1 cellular context compared by ENCODE assay signal in genomic region chr22:33539902-33540751, GRCh38.
A peak's percentile ranks its signal among the peaks of the same experiment; 100 is the strongest.
TF ChIP-seq lines count a peak whose summit lies in the region.

No MANE protein-coding gene starts in this region.

TF ChIP-seq in HepG2, 621 proteins besides CTCF, POLR2A, EP300 and RAD21 (continued from another document and continues in another):
- TF ChIP-seq ZFP91 (CRISPR knock-in tag; IDR thresholded peaks at IDR 0.05; ENCODE audit: borderline replicate concordance): peak; percentile 83
- TF ChIP-seq TAF1 (CRISPR knock-in tag; IDR thresholded peaks at IDR 0.05): no peak
- TF ChIP-seq ZNF777 (CRISPR knock-in tag; IDR thresholded peaks at IDR 0.05): no peak
- TF ChIP-seq ZMYM3 (CRISPR knock-in tag; IDR thresholded peaks at IDR 0.05): peak; percentile 77
- no peak for TF ChIP-seq ZNF446 (CRISPR knock-in tag; IDR thresholded peaks at IDR 0.05)
- TF ChIP-seq ZNF335 (CRISPR knock-in tag; IDR thresholded peaks at IDR 0.05): no peak
- TF ChIP-seq ZFX (CRISPR knock-in tag; IDR thresholded peaks at IDR 0.05; ENCODE audit: low read depth): peak; percentile 61; the same call in 1 of the 2 replicates
- TF ChIP-seq TBL1XR1 (IDR thresholded peaks at IDR 0.05; ENCODE audit: borderline replicate concordance, low read length, partially characterized antibody): peak; percentile 85
- TF ChIP-seq KAT2B (IDR thresholded peaks at IDR 0.05; ENCODE audit: borderline replicate concordance, low read depth, low read length): no peak
- peak; percentile 95 for TF ChIP-seq HDAC1 (CRISPR knock-in tag; IDR thresholded peaks at IDR 0.05)
- peak; percentile 54; the same call in 1 of the 2 replicates for TF ChIP-seq FOSL1 (CRISPR knock-in tag; IDR thresholded peaks at IDR 0.05; ENCODE audit: borderline replicate concordance)
- no peak for TF ChIP-seq RFX1 (IDR thresholded peaks at IDR 0.05)
- no peak for TF ChIP-seq ZNF841 (CRISPR knock-in tag; IDR thresholded peaks at IDR 0.05; ENCODE audit: borderline replicate concordance)
- peak; percentile 11; the same call in 1 of the 2 replicates for TF ChIP-seq SRF (IDR thresholded peaks at IDR 0.05; ENCODE audit: low read depth, low read length)
- TF ChIP-seq NR2F2 (IDR thresholded peaks at IDR 0.05; ENCODE audit: borderline replicate concordance, low read depth): peak; percentile 98
- peak; percentile 38 for TF ChIP-seq MAFF (IDR thresholded peaks at IDR 0.05; ENCODE audit: low read depth, low read length)
- peak; percentile 97 for TF ChIP-seq ZBTB4 (CRISPR knock-in tag; IDR thresholded peaks at IDR 0.05; ENCODE audit: borderline replicate concordance)
- TF ChIP-seq, protein P1, sequence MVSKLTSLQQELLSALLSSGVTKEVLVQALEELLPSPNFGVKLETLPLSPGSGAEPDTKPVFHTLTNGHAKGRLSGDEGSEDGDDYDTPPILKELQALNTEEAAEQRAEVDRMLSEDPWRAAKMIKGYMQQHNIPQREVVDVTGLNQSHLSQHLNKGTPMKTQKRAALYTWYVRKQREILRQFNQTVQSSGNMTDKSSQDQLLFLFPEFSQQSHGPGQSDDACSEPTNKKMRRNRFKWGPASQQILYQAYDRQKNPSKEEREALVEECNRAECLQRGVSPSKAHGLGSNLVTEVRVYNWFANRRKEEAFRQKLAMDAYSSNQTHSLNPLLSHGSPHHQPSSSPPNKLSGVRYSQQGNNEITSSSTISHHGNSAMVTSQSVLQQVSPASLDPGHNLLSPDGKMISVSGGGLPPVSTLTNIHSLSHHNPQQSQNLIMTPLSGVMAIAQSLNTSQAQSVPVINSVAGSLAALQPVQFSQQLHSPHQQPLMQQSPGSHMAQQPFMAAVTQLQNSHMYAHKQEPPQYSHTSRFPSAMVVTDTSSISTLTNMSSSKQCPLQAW (CRISPR knock-in tag; IDR thresholded peaks at IDR 0.05): peak; percentile 96
- TF ChIP-seq PBX2 (CRISPR knock-in tag; IDR thresholded peaks at IDR 0.05): peak; percentile 65
- TF ChIP-seq ZBTB7A (CRISPR knock-in tag; IDR thresholded peaks at IDR 0.05): no peak
- peak; percentile 90; the same call in 1 of the 2 replicates for TF ChIP-seq ZNF512B (CRISPR knock-in tag; IDR thresholded peaks at IDR 0.05; ENCODE audit: borderline replicate concordance)
- TF ChIP-seq ZNF260 (CRISPR knock-in tag; IDR thresholded peaks at IDR 0.05; ENCODE audit: borderline replicate concordance, low read depth): no peak
- TF ChIP-seq, protein P2, sequence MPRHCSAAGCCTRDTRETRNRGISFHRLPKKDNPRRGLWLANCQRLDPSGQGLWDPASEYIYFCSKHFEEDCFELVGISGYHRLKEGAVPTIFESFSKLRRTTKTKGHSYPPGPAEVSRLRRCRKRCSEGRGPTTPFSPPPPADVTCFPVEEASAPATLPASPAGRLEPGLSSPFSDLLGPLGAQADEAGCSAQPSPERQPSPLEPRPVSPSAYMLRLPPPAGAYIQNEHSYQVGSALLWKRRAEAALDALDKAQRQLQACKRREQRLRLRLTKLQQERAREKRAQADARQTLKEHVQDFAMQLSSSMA (CRISPR knock-in tag; IDR thresholded peaks at IDR 0.05): no peak
- TF ChIP-seq STAG1 (CRISPR knock-in tag; IDR thresholded peaks at IDR 0.05): peak; percentile 15; the same call in 1 of the 2 replicates
- peak; percentile 84; the same call in 1 of the 2 replicates for TF ChIP-seq ZNF564 (CRISPR knock-in tag; IDR thresholded peaks at IDR 0.05)
- no peak for TF ChIP-seq SRSF1 (optimal IDR thresholded peaks at IDR 0.05; ENCODE audit: low read depth, low read length)
- TF ChIP-seq UBTF (CRISPR knock-in tag; IDR thresholded peaks at IDR 0.05): peak; percentile 41; the same call in 1 of the 2 replicates
- TF ChIP-seq HMGA1 (CRISPR knock-in tag; conservative IDR thresholded peaks at IDR 0.05): no peak
- TF ChIP-seq ZNF3 (CRISPR knock-in tag; IDR thresholded peaks at IDR 0.05): no peak
- no peak for TF ChIP-seq ZNF704 (CRISPR knock-in tag; IDR thresholded peaks at IDR 0.05; ENCODE audit: borderline replicate concordance)
- no peak for TF ChIP-seq PHB2 (IDR thresholded peaks at IDR 0.05; ENCODE audit: partially characterized antibody)
- TF ChIP-seq ZNF775 (CRISPR knock-in tag; IDR thresholded peaks at IDR 0.05; ENCODE audit: borderline replicate concordance): no peak
- TF ChIP-seq, protein P3, sequence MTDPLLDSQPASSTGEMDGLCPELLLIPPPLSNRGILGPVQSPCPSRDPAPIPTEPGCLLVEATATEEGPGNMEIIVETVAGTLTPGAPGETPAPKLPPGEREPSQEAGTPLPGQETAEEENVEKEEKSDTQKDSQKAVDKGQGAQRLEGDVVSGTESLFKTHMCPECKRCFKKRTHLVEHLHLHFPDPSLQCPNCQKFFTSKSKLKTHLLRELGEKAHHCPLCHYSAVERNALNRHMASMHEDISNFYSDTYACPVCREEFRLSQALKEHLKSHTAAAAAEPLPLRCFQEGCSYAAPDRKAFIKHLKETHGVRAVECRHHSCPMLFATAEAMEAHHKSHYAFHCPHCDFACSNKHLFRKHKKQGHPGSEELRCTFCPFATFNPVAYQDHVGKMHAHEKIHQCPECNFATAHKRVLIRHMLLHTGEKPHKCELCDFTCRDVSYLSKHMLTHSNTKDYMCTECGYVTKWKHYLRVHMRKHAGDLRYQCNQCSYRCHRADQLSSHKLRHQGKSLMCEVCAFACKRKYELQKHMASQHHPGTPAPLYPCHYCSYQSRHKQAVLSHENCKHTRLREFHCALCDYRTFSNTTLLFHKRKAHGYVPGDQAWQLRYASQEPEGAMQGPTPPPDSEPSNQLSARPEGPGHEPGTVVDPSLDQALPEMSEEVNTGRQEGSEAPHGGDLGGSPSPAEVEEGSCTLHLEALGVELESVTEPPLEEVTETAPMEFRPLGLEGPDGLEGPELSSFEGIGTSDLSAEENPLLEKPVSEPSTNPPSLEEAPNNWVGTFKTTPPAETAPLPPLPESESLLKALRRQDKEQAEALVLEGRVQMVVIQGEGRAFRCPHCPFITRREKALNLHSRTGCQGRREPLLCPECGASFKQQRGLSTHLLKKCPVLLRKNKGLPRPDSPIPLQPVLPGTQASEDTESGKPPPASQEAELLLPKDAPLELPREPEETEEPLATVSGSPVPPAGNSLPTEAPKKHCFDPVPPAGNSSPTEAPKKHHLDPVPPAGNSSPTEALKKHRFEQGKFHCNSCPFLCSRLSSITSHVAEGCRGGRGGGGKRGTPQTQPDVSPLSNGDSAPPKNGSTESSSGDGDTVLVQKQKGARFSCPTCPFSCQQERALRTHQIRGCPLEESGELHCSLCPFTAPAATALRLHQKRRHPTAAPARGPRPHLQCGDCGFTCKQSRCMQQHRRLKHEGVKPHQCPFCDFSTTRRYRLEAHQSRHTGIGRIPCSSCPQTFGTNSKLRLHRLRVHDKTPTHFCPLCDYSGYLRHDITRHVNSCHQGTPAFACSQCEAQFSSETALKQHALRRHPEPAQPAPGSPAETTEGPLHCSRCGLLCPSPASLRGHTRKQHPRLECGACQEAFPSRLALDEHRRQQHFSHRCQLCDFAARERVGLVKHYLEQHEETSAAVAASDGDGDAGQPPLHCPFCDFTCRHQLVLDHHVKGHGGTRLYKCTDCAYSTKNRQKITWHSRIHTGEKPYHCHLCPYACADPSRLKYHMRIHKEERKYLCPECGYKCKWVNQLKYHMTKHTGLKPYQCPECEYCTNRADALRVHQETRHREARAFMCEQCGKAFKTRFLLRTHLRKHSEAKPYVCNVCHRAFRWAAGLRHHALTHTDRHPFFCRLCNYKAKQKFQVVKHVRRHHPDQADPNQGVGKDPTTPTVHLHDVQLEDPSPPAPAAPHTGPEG (CRISPR knock-in tag; IDR thresholded peaks at IDR 0.05): 0 out of 2 replicates have a peak, but pooled peaks have one; percentile 57
- TF ChIP-seq, protein P4, sequence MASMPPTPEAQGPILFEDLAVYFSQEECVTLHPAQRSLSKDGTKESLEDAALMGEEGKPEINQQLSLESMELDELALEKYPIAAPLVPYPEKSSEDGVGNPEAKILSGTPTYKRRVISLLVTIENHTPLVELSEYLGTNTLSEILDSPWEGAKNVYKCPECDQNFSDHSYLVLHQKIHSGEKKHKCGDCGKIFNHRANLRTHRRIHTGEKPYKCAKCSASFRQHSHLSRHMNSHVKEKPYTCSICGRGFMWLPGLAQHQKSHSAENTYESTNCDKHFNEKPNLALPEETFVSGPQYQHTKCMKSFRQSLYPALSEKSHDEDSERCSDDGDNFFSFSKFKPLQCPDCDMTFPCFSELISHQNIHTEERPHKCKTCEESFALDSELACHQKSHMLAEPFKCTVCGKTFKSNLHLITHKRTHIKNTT (CRISPR knock-in tag; IDR thresholded peaks at IDR 0.05): no peak
- peak; percentile 40 for TF ChIP-seq ZNF121 (CRISPR knock-in tag; IDR thresholded peaks at IDR 0.05)
- peak; percentile 88 for TF ChIP-seq DPF2 (CRISPR knock-in tag; IDR thresholded peaks at IDR 0.05; ENCODE audit: borderline replicate concordance, low read depth)
- no peak for TF ChIP-seq ZSCAN30 (CRISPR knock-in tag; IDR thresholded peaks at IDR 0.05)
